ENCODE assay signal across 8 cellular contexts in genomic region chr5:154071799-154072781, GRCh38. TPM values are rescaled to one million over a fixed set of nuclear protein-coding genes. Genes with fewer than 3 reads are reported as not detected.
DNase-seq lines count a peak whose midpoint lies in the region; ATAC-seq and TF ChIP-seq lines count a peak whose summit lies in the region.

No MANE protein-coding gene starts in this region.

- peak; percentile 67 to 90 (median 80) for DNase-seq in CD8-positive, alpha-beta T cell
- DNase-seq in NCI-H82 (lab: John Stamatoyannopoulos, UW) (peak; percentile 78), mesenteric fat pad (ENCODE audit: low spot score) (peak; percentile 91)
- DNase-seq in activated CD4-positive, alpha-beta memory T cell treated with anti-CD3 and anti-CD28 coated beads, Interleukin-2, amount 10 ng/mL, durations not matched to agents 7 days and 5 days = peak; percentile 90
- DNase-seq in effector CD8-positive, alpha-beta T cell (lab: John Stamatoyannopoulos, UW) = peak; percentile 75
- peak; percentile 60 to 64 for DNase-seq in stimulated activated CD8-positive, alpha-beta memory T cell treated with anti-CD3 and anti-CD28 coated beads, Interleukin-15, amount 100 ng/mL, for 4 hours (ENCODE audit: low read depth in 2 of 2)

- H3K27ac ChIP-seq in CD8-positive, alpha-beta T cell (ENCODE audit: low read depth, low read length) = no peak overlapping the region

- H3K4me1 ChIP-seq in CD8-positive, alpha-beta T cell (ENCODE audit: insufficient read depth, low read length) = peaks cover 10% of the 10 kb centered on the region

- H3K4me3 Mint-ChIP-seq in CD8-positive, alpha-beta T cell = peak overlapping the region; percentile 49
- H3K4me3 Mint-ChIP-seq in activated CD4-positive, alpha-beta memory T cell treated with anti-CD3 and anti-CD28 coated beads, Interleukin-2, amount 10 ng/mL, durations not matched to agents 7 days and 5 days = no peak overlapping the region

- no peaks in the 10 kb centered on the region for H3K36me3 Mint-ChIP-seq in CD8-positive, alpha-beta T cell
- no peaks in the 10 kb centered on the region for H3K36me3 Mint-ChIP-seq in activated CD4-positive, alpha-beta memory T cell treated with anti-CD3 and anti-CD28 coated beads, Interleukin-2, amount 10 ng/mL, durations not matched to agents 7 days and 5 days (ENCODE audit: low read depth)

- intact Hi-C loops in CD8-positive, alpha-beta T cell (cut with DNase I, micrococcal nuclease) = loop anchor here (1.0 to 10.0 kb wide), 6 partner anchors 97 to 563 kb away; no protein-coding TSS in a partner anchor

- ATAC-seq in CD8-positive, alpha-beta T cell = peak; percentile 93
- peak; percentile 98 for ATAC-seq in GM19372 (IDR thresholded peaks at IDR 0.05; ENCODE audit: low read depth, unreplicated experiment)
- ATAC-seq in HG03439 (IDR thresholded peaks at IDR 0.05; ENCODE audit: unreplicated experiment) = peak; percentile 92

- H3K9me3 Mint-ChIP-seq in CD8-positive, alpha-beta T cell = no peaks in the 10 kb centered on the region
- H3K9me3 Mint-ChIP-seq in activated CD4-positive, alpha-beta memory T cell treated with anti-CD3 and anti-CD28 coated beads, Interleukin-2, amount 10 ng/mL, durations not matched to agents 7 days and 5 days = no peaks in the 10 kb centered on the region

- peak overlapping the region; percentile 57 for H3K27ac Mint-ChIP-seq in CD8-positive, alpha-beta T cell
- H3K27ac Mint-ChIP-seq in activated CD4-positive, alpha-beta memory T cell treated with anti-CD3 and anti-CD28 coated beads, Interleukin-2, amount 10 ng/mL, durations not matched to agents 7 days and 5 days = peak overlapping the region; percentile 27

- H3K9me3 ChIP-seq in CD8-positive, alpha-beta T cell (ENCODE audit: low read length) = no peaks in the 10 kb centered on the region

- H3K36me3 ChIP-seq in CD8-positive, alpha-beta T cell (ENCODE audit: insufficient read depth, low read length) = no peaks in the 10 kb centered on the region

- H3K4me3 ChIP-seq in CD8-positive, alpha-beta T cell (ENCODE audit: low read depth, low read length) = no peak overlapping the region

- H3K27me3 ChIP-seq in CD8-positive, alpha-beta T cell (ENCODE audit: insufficient read depth, low read length) = no peaks in the 10 kb centered on the region

- CTCF ChIA-PET in CD8-positive, alpha-beta T cell (lab: Charles Lee) = interaction anchor here (0.6 to 4.5 kb wide), 51 partner anchors 9 to 915 kb away, joined by 3 to 45 read pairs (median 4); no protein-coding TSS in a partner anchor
- CTCF ChIA-PET in activated CD4-positive, alpha-beta memory T cell treated with anti-CD3 and anti-CD28 coated beads, Interleukin-2, amount 10 ng/mL, durations not matched to agents 7 days and 5 days (lab: Charles Lee) = interaction anchor here (0.5 to 10.8 kb wide), 65 partner anchors 9 to 538 kb away, joined by 3 to 209 read pairs (median 4); partner anchors contain the start of genes FAM114A2, GALNT10 and MFAP3

- POLR2A ChIA-PET in CD8-positive, alpha-beta T cell (lab: Charles Lee) = interaction anchor here (0.9 kb wide), 2 partner anchors 33 to 118 kb away, joined by 3 to 4 read pairs; partner anchors contain the start of genes GALNT10 and MFAP3
- POLR2A ChIA-PET in activated CD4-positive, alpha-beta memory T cell treated with anti-CD3 and anti-CD28 coated beads, Interleukin-2, amount 10 ng/mL, durations not matched to agents 7 days and 5 days (lab: Charles Lee) = interaction anchor here (0.6 to 5.5 kb wide), 11 partner anchors 14 to 1544 kb away, joined by 3 to 36 read pairs (median 4); partner anchors contain the start of genes FAM114A2, GALNT10, MFAP3 and SAP30L

- H3K27me3 Mint-ChIP-seq in CD8-positive, alpha-beta T cell (ENCODE audit: low read depth) = peaks cover 4% of the 10 kb centered on the region
- H3K27me3 Mint-ChIP-seq in activated CD4-positive, alpha-beta memory T cell treated with anti-CD3 and anti-CD28 coated beads, Interleukin-2, amount 10 ng/mL, durations not matched to agents 7 days and 5 days = no peaks in the 10 kb centered on the region

- peak; percentile 97 for TF ChIP-seq CTCF in CD8-positive, alpha-beta T cell (IDR thresholded peaks at IDR 0.05)

- H3K4me1 Mint-ChIP-seq in CD8-positive, alpha-beta T cell (ENCODE audit: low read depth) = peaks cover 12% of the 10 kb centered on the region
- H3K4me1 Mint-ChIP-seq in activated CD4-positive, alpha-beta memory T cell treated with anti-CD3 and anti-CD28 coated beads, Interleukin-2, amount 10 ng/mL, durations not matched to agents 7 days and 5 days = peaks cover 54% of the 10 kb centered on the region

RNA-seq across cellular contexts. Expression of gene MFAP3, which starts 33.3 kb away (rescaled TPM):
- 10 to 100 TPM; 16.6 to 20.2 TPM for total RNA-seq in CD8-positive, alpha-beta T cell
- 10 to 100 TPM; 23.5 to 25.5 TPM for total RNA-seq in activated CD4-positive, alpha-beta memory T cell treated with anti-CD3 and anti-CD28 coated beads, Interleukin-2, amount 10 ng/mL, durations not matched to agents 7 days and 5 days
- 34.0 TPM for total RNA-seq in mesenteric fat pad

RNA-seq across cellular contexts. Expression of gene FAM114A2, which starts 33.4 kb away (rescaled TPM):
- 10 to 100 TPM; 24.9 to 26.6 TPM for total RNA-seq in CD8-positive, alpha-beta T cell
- total RNA-seq in activated CD4-positive, alpha-beta memory T cell treated with anti-CD3 and anti-CD28 coated beads, Interleukin-2, amount 10 ng/mL, durations not matched to agents 7 days and 5 days = 10 to 100 TPM; 27.0 to 28.5 TPM
- total RNA-seq in mesenteric fat pad = 29.2 TPM
